ENCODE assay signal across 23 cellular contexts in the genomic region with DNA sequence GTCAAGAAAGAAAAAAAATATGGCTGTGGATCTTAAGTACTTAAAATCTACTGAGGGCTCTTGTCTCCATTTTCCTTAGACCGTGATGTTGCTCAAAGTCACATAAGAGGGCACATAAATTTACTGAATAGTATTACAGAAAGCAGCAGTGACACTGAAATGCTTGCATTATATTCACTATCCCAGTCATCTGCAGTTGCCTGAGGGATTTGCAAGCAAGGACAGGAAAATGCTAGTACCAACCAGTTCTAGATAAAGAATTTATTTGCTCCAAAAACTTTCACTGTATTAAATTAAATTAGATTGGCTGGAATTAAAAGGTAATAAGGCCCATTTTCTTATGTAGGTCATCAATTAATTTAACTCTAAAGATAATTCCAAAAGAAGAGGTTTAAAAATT.
"Had no signal": no experiment of that assay in that cellular context is flagged by ENCODE, and none has a peak within 500 bp of the region (broad histone marks: within the 10 kb centered on the region; RNA-seq: fewer than 3 reads in every experiment).

No MANE protein-coding gene starts in this region.

- H3K27me3 ChIP-seq: colonic mucosa, esophagus muscularis mucosa, gastrocnemius medialis, heart left ventricle, hepatocyte, left lung had no signal

- H3K27ac Mint-ChIP-seq: dendritic cell treated with granulocyte-macrophage colony-stimulating factor and Interleukin-4, amounts not matched to agents 40 ng/mL and 50 ng/mL, for 4 days; effector memory CD8-positive, alpha-beta T cell; endodermal cell; immature natural killer cell; memory B cell had no signal

- ATAC-seq: effector memory CD8-positive, alpha-beta T cell; gastrocnemius medialis; heart left ventricle; left cardiac atrium; left lung; left ventricle myocardium superior; lower lobe of right lung had no signal

- H3K36me3 ChIP-seq: colonic mucosa, esophagus muscularis mucosa, gastrocnemius medialis, heart left ventricle, left lung, lower lobe of right lung had no signal

- H3K36me3 Mint-ChIP-seq: immature natural killer cell, memory B cell had no signal

- H3K4me3 ChIP-seq: colonic mucosa, esophagus muscularis mucosa, gastrocnemius medialis, heart left ventricle, hepatocyte, left lung, lower lobe of right lung had no signal

- H3K27me3 Mint-ChIP-seq: dendritic cell treated with granulocyte-macrophage colony-stimulating factor and Interleukin-4, amounts not matched to agents 40 ng/mL and 50 ng/mL, for 4 days; memory B cell had no signal

- H3K27ac ChIP-seq: colonic mucosa, esophagus muscularis mucosa, gastrocnemius medialis, heart left ventricle, hepatocyte, left lung, lower lobe of right lung had no signal

- H3K4me1 ChIP-seq: colonic mucosa, left lung, lower lobe of right lung had no signal

- H3K4me1 Mint-ChIP-seq: endodermal cell, immature natural killer cell had no signal

- H3K4me3 Mint-ChIP-seq: dendritic cell treated with granulocyte-macrophage colony-stimulating factor and Interleukin-4, amounts not matched to agents 40 ng/mL and 50 ng/mL, for 4 days; effector memory CD8-positive, alpha-beta T cell; endodermal cell; immature natural killer cell; memory B cell had no signal

- H3K9me3 ChIP-seq: colonic mucosa, esophagus muscularis mucosa, gastrocnemius medialis, heart left ventricle, left lung, lower lobe of right lung had no signal

- DNase-seq: cerebellar nuclear complex; colonic mucosa; cortex of kidney; effector CD8-positive, alpha-beta T cell; effector memory CD8-positive, alpha-beta T cell; endodermal cell; foreskin melanocyte; gastrocnemius medialis; heart left ventricle; hypothalamus; immature natural killer cell; islet precursor cell; left cardiac atrium; left lung; left ventricle myocardium superior; lower lobe of right lung; mesendoderm; midbrain had no signal

- H3K9me3 Mint-ChIP-seq: dendritic cell treated with granulocyte-macrophage colony-stimulating factor and Interleukin-4, amounts not matched to agents 40 ng/mL and 50 ng/mL, for 4 days; effector memory CD8-positive, alpha-beta T cell; endodermal cell; immature natural killer cell; memory B cell had no signal

- FAIRE-seq: endometrium had no signal
